In the genomic region with DNA sequence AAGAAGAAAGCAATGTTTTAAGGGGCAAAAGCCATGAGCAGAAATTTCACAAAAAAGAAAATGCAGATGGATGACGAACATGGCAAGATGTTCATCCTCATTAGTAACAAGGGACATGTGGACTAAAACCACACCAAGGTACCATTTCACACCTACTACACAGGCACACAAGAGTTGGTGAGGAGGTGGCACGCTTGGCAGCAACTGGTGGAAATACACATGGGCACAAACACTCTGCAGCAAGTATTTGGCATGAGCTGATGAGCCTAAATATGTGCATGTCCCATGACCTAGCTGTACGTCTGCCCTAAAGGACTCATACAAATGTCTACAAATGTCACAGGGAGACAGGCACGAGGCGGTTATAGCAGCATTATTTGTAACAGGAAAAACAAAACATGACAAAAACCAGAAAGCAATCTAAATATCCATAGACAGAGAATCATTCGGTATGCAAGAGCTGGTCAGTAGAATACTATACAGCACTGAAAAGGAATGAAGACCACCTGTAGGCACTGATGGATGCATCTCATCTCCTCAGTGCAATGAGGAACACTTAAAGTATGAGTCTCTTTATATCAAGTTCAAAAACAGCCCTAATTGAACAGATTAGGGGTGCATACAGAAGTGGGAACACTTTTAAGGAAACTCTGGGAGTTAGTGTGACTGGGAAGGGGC, we compare ENCODE assay signal across 17 cellular contexts. TPM values are rescaled to one million over a fixed set of nuclear protein-coding genes. Genes with fewer than 3 reads are reported as not detected.
DNase-seq lines count a peak whose midpoint lies in the region; ATAC-seq and TF ChIP-seq lines count a peak whose summit lies in the region.
"Had no signal": no experiment of that assay in that cellular context is flagged by ENCODE, and none has a peak within 500 bp of the region (broad histone marks: within the 10 kb centered on the region; RNA-seq: fewer than 3 reads in every experiment).

No MANE protein-coding gene starts in this region.

- H2AFZ ChIP-seq in GM23338 = peak overlapping the region; percentile 90

- peaks cover 13% of the 10 kb centered on the region for H3K9me3 ChIP-seq in adipocyte (ENCODE audit: control insufficient read depth, low read length)

- no peaks in the 10 kb centered on the region for H3K9me2 ChIP-seq in GM23338 (ENCODE audit: insufficient read depth)

- peaks cover 20% of the 10 kb centered on the region for H3K27me3 Mint-ChIP-seq in GM23338 (ENCODE audit: insufficient read depth, low read depth, poor library complexity)
- no peaks in the 10 kb centered on the region for H3K27me3 Mint-ChIP-seq in type B pancreatic cell

- H3K4me2 ChIP-seq in GM23338 (0 out of 2 replicates have a peak overlapping the region, but pooled peaks have one; percentile 64), mesendoderm (ENCODE audit: low read length) (no peak overlapping the region)

- H3K36me3 ChIP-seq in GM23338 (ENCODE audit: insufficient read depth) (peaks cover 6% of the 10 kb centered on the region; the same call in 1 of the 2 replicates), adipocyte (ENCODE audit: control insufficient read depth, insufficient read depth, low read length, severe bottlenecking) (no peaks in the 10 kb centered on the region), mesendoderm (ENCODE audit: control insufficient read depth, insufficient read depth, low read length) (no peaks in the 10 kb centered on the region)
- H3K36me3 ChIP-seq: sigmoid colon had no signal

- no peak overlapping the region for H4K8ac ChIP-seq in mesendoderm (ENCODE audit: low read depth, low read length)

- H2BK5ac ChIP-seq in mesendoderm (ENCODE audit: low read length) = peak overlapping the region; percentile 35

- H2AK5ac ChIP-seq in mesendoderm (ENCODE audit: low read length) = no peak overlapping the region

- no peak for TF ChIP-seq CTCF in GM23338 (conservative IDR thresholded peaks at IDR 0.05; ENCODE audit: low read depth in 2 of 2)
- TF ChIP-seq CTCF in type B pancreatic cell (conservative IDR thresholded peaks at IDR 0.05) = no peak

- no peak overlapping the region; the same call in 1 of the 2 replicates for H3K27ac Mint-ChIP-seq in GM23338
- peak overlapping the region; percentile 89 for H3K27ac Mint-ChIP-seq in type B pancreatic cell
- H3K27ac Mint-ChIP-seq: T-cell had no signal

- no peaks in the 10 kb centered on the region for H3K79me1 ChIP-seq in mesendoderm (ENCODE audit: low read length)

- H3K4me3 Mint-ChIP-seq in GM23338 (no peak overlapping the region), type B pancreatic cell (no peak overlapping the region)

- ATAC-seq in GM23338 = no peak
- ATAC-seq: stimulated activated naive CD8-positive, alpha-beta T cell treated with anti-CD3 and anti-CD28 coated beads, Interleukin-15, amount 100 ng/mL, for 72 hours; T-cell had no signal

- H3K4me3 ChIP-seq in GM23338 (no peak overlapping the region), adipocyte (ENCODE audit: low read length) (peak overlapping the region; percentile 35), mesendoderm (ENCODE audit: low read length) (no peak overlapping the region)
- H3K4me3 ChIP-seq: sigmoid colon had no signal

- H3K18ac ChIP-seq in mesendoderm (ENCODE audit: low read length) = no peak overlapping the region

- H3K56ac ChIP-seq in mesendoderm (ENCODE audit: low read length) = peak overlapping the region; percentile 46

- no peak overlapping the region for H4K5ac ChIP-seq in mesendoderm (ENCODE audit: low read length)

- H3K9me3 Mint-ChIP-seq in GM23338 (peaks cover 17% of the 10 kb centered on the region), type B pancreatic cell (no peaks in the 10 kb centered on the region)

- H2BK15ac ChIP-seq in mesendoderm (replicated peaks; ENCODE audit: low read depth) = no peak overlapping the region

- no peak overlapping the region for H3K23ac ChIP-seq in mesendoderm (ENCODE audit: low read length)

- H3K27me3 ChIP-seq in GM23338 (ENCODE audit: insufficient read depth) = no peaks in the 10 kb centered on the region
- H3K27me3 ChIP-seq in adipocyte (replicated peaks; ENCODE audit: control insufficient read depth, insufficient read depth, low read length) = no peaks in the 10 kb centered on the region
- no peaks in the 10 kb centered on the region for H3K27me3 ChIP-seq in mesendoderm (ENCODE audit: insufficient read depth, low read length, poor library complexity)
- H3K27me3 ChIP-seq: sigmoid colon had no signal

- peaks cover 9% of the 10 kb centered on the region; the same call in 1 of the 2 replicates for H3K4me1 ChIP-seq in GM23338 (ENCODE audit: insufficient read depth)
- peaks cover 76% of the 10 kb centered on the region for H3K4me1 ChIP-seq in adipocyte (ENCODE audit: control insufficient read depth, insufficient read depth, low read length)
- H3K4me1 ChIP-seq in mesendoderm (ENCODE audit: control insufficient read depth, low read depth, low read length) = no peaks in the 10 kb centered on the region
- H3K4me1 ChIP-seq: sigmoid colon had no signal

- H3K79me2 ChIP-seq in GM23338 (replicated peaks; ENCODE audit: insufficient read depth) = no peaks in the 10 kb centered on the region
- H3K79me2 ChIP-seq in mesendoderm (ENCODE audit: control insufficient read depth, insufficient read depth, low read length) = no peaks in the 10 kb centered on the region

- no peak overlapping the region for H2BK120ac ChIP-seq in mesendoderm (ENCODE audit: low read depth, low read length)

- DNase-seq in GM23338 (ENCODE audit: low spot score) (no peak), adipocyte (ENCODE audit: low read depth) (no peak), mesendoderm (no peak), type B pancreatic cell (ENCODE audit: extremely low spot score, unreplicated experiment) (no peak), mesenteric fat pad (ENCODE audit: low spot score) (no peak), DMS153 (lab: John Stamatoyannopoulos, UW) (no peak), NCI-H2227 (lab: John Stamatoyannopoulos, UW; ENCODE audit: unreplicated experiment) (no peak)
- DNase-seq: activated naive CD4-positive, alpha-beta T cell; DMS 273 treated with DMSO at 0.1 percent for 48 hours; midbrain; NCI-H1436 treated with DMSO at 0.1 percent for 48 hours; NCI-H2227 treated with DMSO at 0.1 percent for 48 hours; nucleus accumbens; stimulated activated naive CD8-positive, alpha-beta T cell treated with anti-CD3 and anti-CD28 coated beads, Interleukin-15, amount 100 ng/mL, for 72 hours; T-cell had no signal

- no peak overlapping the region for H3K4ac ChIP-seq in mesendoderm (ENCODE audit: low read depth, low read length)

- H3K27ac ChIP-seq in GM23338 (ENCODE audit: low read depth) = no peak overlapping the region
- no peak overlapping the region for H3K27ac ChIP-seq in mesendoderm (ENCODE audit: low read depth, low read length)
- H3K27ac ChIP-seq: C4-2B had no signal

- H4K20me1 ChIP-seq in GM23338 (replicated peaks; ENCODE audit: insufficient read depth) = no peaks in the 10 kb centered on the region

- peaks cover 15% of the 10 kb centered on the region for H3K4me1 Mint-ChIP-seq in GM23338
- H3K4me1 Mint-ChIP-seq in type B pancreatic cell (ENCODE audit: unreplicated experiment) = peaks cover 22% of the 10 kb centered on the region

- H3K9ac ChIP-seq in adipocyte (ENCODE audit: low read length) = peak overlapping the region; percentile 78
- H3K9ac ChIP-seq in mesendoderm (ENCODE audit: low read length) = no peak overlapping the region

- H3K36me3 Mint-ChIP-seq in GM23338 (ENCODE audit: low read depth) (peaks cover 2% of the 10 kb centered on the region; the same call in 1 of the 3 replicates), type B pancreatic cell (no peaks in the 10 kb centered on the region)
- H3K36me3 Mint-ChIP-seq: T-cell had no signal

- H3F3A ChIP-seq in GM23338 (replicated peaks; ENCODE audit: low read depth) = no peaks in the 10 kb centered on the region

- no CpG with 5 or more reads among the region's 6 CpGs for WGBS in mesendoderm (ENCODE audit: extremely low coverage, insufficient coverage, low lambda C conversion rate)

TF ChIP-seq in GM23338, 12 proteins besides CTCF, POLR2A, EP300 and RAD21 (continues in another document):
- TF ChIP-seq, protein P1, sequence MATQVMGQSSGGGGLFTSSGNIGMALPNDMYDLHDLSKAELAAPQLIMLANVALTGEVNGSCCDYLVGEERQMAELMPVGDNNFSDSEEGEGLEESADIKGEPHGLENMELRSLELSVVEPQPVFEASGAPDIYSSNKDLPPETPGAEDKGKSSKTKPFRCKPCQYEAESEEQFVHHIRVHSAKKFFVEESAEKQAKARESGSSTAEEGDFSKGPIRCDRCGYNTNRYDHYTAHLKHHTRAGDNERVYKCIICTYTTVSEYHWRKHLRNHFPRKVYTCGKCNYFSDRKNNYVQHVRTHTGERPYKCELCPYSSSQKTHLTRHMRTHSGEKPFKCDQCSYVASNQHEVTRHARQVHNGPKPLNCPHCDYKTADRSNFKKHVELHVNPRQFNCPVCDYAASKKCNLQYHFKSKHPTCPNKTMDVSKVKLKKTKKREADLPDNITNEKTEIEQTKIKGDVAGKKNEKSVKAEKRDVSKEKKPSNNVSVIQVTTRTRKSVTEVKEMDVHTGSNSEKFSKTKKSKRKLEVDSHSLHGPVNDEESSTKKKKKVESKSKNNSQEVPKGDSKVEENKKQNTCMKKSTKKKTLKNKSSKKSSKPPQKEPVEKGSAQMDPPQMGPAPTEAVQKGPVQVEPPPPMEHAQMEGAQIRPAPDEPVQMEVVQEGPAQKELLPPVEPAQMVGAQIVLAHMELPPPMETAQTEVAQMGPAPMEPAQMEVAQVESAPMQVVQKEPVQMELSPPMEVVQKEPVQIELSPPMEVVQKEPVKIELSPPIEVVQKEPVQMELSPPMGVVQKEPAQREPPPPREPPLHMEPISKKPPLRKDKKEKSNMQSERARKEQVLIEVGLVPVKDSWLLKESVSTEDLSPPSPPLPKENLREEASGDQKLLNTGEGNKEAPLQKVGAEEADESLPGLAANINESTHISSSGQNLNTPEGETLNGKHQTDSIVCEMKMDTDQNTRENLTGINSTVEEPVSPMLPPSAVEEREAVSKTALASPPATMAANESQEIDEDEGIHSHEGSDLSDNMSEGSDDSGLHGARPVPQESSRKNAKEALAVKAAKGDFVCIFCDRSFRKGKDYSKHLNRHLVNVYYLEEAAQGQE (IDR thresholded peaks at IDR 0.05; ENCODE audit: unreplicated experiment) = no peak
- TF ChIP-seq CREB1 (CRISPR knock-in tag; IDR thresholded peaks at IDR 0.05; ENCODE audit: low read depth) = no peak
- TF ChIP-seq EZH2 (IDR thresholded peaks at IDR 0.05; ENCODE audit: low read depth, unreplicated experiment) = no peak
- no peak for TF ChIP-seq EZH2phosphoT487 (IDR thresholded peaks at IDR 0.05; ENCODE audit: unreplicated experiment)

RNA-seq across cellular contexts. Expression of gene FBLN2, which starts 11.5 kb away (rescaled TPM):
- 24.9 and 26.8 TPM in 2 replicates for total RNA-seq in GM23338 (2014; rRNA removed; shearing (Covaris generic))
- 18.8 and 24.4 TPM in 2 replicates for polyA plus RNA-seq in GM23338 (2016; fragmentation: Nextera tagmentation; extraction: Ambion mirVana)
- 5.7 TPM for polyA plus RNA-seq in mesendoderm (2013, experiment 1 of 2)
- 5.4 TPM for polyA plus RNA-seq in mesendoderm (2013, experiment 2 of 2)
- total RNA-seq in type B pancreatic cell (ENCODE audit: low replicate concordance) (49.1 and 67.6 TPM in 2 replicates), mesenteric fat pad (269 TPM)

RNA-seq across cellular contexts. Expression of gene HDAC11, which starts 57.3 kb away (rescaled TPM):
- total RNA-seq in GM23338 (2014; rRNA removed; shearing (Covaris generic)) = 11.1 and 15.8 TPM in 2 replicates
- 3.5 and 5.4 TPM in 2 replicates for polyA plus RNA-seq in GM23338 (2016; fragmentation: Nextera tagmentation; extraction: Ambion mirVana)
- 2.6 TPM for polyA plus RNA-seq in mesendoderm (2013, experiment 1 of 2)
- 3.4 TPM for polyA plus RNA-seq in mesendoderm (2013, experiment 2 of 2)
- total RNA-seq in type B pancreatic cell (ENCODE audit: low replicate concordance) (21.9 and 26.1 TPM in 2 replicates), mesenteric fat pad (7.9 TPM)
